In the genomic region with DNA sequence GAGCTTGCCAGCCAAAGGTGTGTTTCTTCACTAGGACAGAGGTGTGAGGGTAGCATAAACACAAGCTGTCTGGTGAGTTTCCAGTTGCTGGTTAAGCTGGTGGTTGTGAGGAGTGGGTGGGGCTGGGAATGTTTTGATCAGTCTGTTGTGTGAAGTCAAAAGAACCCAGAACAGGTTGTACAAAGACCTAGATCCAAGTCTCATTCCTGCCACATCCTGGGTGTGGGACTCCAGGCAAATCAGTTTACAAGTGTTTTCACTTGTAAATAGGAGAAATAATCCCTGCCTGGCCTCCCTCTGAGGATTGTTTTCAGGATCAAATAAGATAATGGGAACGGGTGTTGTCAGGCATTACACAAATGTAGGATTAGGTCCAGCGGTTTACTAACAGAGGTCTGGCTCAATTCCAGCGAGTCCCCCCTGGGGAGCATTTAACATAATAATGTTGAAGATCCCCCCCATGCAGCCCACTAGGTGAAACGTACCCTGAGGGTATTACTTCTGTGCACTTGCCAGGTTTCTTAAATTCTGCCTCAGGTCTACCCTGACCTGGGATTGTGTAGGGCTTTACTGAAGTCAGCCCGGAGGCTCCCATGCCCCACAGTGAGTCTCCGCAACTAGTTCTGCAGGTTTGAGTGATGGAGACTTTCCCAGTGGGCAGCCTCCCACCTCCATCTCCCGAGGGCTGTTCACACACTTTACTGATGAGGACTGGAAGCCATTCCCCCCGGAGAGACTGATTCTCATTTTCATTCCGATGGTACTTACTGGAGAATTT, we compare ENCODE assay signal across 1 cellular context.
TF ChIP-seq lines count a peak whose summit lies in the region.

No MANE protein-coding gene starts in this region.

TF ChIP-seq in GM23338, 12 proteins besides CTCF, POLR2A, EP300 and RAD21:
- TF ChIP-seq, protein P1, sequence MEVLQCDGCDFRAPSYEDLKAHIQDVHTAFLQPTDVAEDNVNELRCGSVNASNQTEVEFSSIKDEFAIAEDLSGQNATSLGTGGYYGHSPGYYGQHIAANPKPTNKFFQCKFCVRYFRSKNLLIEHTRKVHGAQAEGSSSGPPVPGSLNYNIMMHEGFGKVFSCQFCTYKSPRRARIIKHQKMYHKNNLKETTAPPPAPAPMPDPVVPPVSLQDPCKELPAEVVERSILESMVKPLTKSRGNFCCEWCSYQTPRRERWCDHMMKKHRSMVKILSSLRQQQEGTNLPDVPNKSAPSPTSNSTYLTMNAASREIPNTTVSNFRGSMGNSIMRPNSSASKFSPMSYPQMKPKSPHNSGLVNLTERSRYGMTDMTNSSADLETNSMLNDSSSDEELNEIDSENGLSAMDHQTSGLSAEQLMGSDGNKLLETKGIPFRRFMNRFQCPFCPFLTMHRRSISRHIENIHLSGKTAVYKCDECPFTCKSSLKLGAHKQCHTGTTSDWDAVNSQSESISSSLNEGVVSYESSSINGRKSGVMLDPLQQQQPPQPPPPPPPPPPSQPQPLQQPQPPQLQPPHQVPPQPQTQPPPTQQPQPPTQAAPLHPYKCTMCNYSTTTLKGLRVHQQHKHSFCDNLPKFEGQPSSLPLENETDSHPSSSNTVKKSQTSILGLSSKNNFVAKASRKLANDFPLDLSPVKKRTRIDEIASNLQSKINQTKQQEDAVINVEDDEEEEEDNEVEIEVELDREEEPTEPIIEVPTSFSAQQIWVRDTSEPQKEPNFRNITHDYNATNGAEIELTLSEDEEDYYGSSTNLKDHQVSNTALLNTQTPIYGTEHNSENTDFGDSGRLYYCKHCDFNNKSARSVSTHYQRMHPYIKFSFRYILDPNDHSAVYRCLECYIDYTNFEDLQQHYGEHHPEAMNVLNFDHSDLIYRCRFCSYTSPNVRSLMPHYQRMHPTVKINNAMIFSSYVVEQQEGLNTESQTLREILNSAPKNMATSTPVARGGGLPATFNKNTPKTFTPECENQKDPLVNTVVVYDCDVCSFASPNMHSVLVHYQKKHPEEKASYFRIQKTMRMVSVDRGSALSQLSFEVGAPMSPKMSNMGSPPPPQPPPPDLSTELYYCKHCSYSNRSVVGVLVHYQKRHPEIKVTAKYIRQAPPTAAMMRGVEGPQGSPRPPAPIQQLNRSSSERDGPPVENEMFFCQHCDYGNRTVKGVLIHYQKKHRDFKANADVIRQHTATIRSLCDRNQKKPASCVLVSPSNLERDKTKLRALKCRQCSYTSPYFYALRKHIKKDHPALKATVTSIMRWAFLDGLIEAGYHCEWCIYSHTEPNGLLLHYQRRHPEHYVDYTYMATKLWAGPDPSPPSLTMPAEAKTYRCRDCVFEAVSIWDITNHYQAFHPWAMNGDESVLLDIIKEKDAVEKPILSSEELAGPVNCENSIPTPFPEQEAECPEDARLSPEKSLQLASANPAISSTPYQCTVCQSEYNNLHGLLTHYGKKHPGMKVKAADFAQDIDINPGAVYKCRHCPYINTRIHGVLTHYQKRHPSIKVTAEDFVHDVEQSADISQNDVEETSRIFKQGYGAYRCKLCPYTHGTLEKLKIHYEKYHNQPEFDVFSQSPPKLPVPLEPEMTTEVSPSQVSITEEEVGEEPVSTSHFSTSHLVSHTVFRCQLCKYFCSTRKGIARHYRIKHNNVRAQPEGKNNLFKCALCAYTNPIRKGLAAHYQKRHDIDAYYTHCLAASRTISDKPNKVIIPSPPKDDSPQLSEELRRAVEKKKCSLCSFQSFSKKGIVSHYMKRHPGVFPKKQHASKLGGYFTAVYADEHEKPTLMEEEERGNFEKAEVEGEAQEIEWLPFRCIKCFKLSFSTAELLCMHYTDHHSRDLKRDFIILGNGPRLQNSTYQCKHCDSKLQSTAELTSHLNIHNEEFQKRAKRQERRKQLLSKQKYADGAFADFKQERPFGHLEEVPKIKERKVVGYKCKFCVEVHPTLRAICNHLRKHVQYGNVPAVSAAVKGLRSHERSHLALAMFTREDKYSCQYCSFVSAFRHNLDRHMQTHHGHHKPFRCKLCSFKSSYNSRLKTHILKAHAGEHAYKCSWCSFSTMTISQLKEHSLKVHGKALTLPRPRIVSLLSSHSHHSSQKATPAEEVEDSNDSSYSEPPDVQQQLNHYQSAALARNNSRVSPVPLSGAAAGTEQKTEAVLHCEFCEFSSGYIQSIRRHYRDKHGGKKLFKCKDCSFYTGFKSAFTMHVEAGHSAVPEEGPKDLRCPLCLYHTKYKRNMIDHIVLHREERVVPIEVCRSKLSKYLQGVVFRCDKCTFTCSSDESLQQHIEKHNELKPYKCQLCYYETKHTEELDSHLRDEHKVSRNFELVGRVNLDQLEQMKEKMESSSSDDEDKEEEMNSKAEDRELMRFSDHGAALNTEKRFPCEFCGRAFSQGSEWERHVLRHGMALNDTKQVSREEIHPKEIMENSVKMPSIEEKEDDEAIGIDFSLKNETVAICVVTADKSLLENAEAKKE (CRISPR knock-in tag; IDR thresholded peaks at IDR 0.05) = no peak
- TF ChIP-seq NANOG (IDR thresholded peaks at IDR 0.05; ENCODE audit: borderline replicate concordance) (0 out of 2 replicates have a peak, but pooled peaks have one; percentile 53), CREB1 (CRISPR knock-in tag; IDR thresholded peaks at IDR 0.05; ENCODE audit: low read depth) (peak; percentile 12; the same call in 1 of the 2 replicates), ZNF114 (CRISPR knock-in tag; IDR thresholded peaks at IDR 0.05) (no peak)
